In the genomic region with DNA sequence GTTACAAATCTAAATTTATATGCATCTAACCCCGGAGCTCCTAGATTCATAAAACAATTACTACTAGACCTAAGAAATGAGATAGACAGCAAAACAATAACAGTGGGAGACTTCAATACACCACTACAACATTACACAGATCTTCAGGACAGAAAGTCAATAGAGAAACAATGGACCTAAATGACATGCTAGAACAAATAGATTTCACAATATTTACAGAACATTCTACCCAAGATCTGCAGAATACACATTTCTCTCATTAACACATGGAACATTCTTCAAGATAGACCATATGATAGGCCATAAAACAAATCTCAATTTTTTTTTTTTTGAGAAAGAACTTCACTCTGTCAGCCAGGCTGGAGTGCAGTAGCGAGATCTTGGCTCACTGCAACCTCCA, we compare ENCODE assay signal across 2 cellular contexts.
A peak's percentile ranks its signal among the peaks of the same experiment; 100 is the strongest.
TF ChIP-seq lines count a peak whose summit lies in the region.

No MANE protein-coding gene starts in this region.

TF ChIP-seq in IMR-90, 13 proteins besides CTCF, POLR2A, EP300 and RAD21:
- TF ChIP-seq MXI1 (IDR thresholded peaks at IDR 0.05; ENCODE audit: borderline replicate concordance, low read depth, low read length) (no peak), CEBPB (IDR thresholded peaks at IDR 0.05; ENCODE audit: low read depth, low read length) (0 out of 2 replicates have a peak, but pooled peaks have one; percentile 3)

TF ChIP-seq in HepG2, 621 proteins besides CTCF, POLR2A, EP300 and RAD21:
- TF ChIP-seq FOXA3 (CRISPR knock-in tag; IDR thresholded peaks at IDR 0.05) (peak; percentile 45; the same call in 1 of the 2 replicates), SOX6 (IDR thresholded peaks at IDR 0.05) (no peak), SOX6 (CRISPR knock-in tag; IDR thresholded peaks at IDR 0.05) (peak; percentile 23; the same call in 1 of the 2 replicates), ZMAT3 (CRISPR knock-in tag; conservative IDR thresholded peaks at IDR 0.05) (no peak), SOX13 (IDR thresholded peaks at IDR 0.05) (no peak; the same call in 1 of the 2 replicates), SOX13 (CRISPR knock-in tag; conservative IDR thresholded peaks at IDR 0.05 in 1 of 2, IDR thresholded peaks at IDR 0.05 in 1 of 2) (peak in 1 of 2 experiments; percentile 87; a peak in 2 of 4 replicates), SOX5 (CRISPR knock-in tag; IDR thresholded peaks at IDR 0.05; ENCODE audit: borderline replicate concordance) (peak; percentile 81; the same call in 1 of the 2 replicates), CEBPB (IDR thresholded peaks at IDR 0.05; ENCODE audit: borderline replicate concordance, low read depth, low read length) (peak; percentile 70)
- TF ChIP-seq, protein P1, sequence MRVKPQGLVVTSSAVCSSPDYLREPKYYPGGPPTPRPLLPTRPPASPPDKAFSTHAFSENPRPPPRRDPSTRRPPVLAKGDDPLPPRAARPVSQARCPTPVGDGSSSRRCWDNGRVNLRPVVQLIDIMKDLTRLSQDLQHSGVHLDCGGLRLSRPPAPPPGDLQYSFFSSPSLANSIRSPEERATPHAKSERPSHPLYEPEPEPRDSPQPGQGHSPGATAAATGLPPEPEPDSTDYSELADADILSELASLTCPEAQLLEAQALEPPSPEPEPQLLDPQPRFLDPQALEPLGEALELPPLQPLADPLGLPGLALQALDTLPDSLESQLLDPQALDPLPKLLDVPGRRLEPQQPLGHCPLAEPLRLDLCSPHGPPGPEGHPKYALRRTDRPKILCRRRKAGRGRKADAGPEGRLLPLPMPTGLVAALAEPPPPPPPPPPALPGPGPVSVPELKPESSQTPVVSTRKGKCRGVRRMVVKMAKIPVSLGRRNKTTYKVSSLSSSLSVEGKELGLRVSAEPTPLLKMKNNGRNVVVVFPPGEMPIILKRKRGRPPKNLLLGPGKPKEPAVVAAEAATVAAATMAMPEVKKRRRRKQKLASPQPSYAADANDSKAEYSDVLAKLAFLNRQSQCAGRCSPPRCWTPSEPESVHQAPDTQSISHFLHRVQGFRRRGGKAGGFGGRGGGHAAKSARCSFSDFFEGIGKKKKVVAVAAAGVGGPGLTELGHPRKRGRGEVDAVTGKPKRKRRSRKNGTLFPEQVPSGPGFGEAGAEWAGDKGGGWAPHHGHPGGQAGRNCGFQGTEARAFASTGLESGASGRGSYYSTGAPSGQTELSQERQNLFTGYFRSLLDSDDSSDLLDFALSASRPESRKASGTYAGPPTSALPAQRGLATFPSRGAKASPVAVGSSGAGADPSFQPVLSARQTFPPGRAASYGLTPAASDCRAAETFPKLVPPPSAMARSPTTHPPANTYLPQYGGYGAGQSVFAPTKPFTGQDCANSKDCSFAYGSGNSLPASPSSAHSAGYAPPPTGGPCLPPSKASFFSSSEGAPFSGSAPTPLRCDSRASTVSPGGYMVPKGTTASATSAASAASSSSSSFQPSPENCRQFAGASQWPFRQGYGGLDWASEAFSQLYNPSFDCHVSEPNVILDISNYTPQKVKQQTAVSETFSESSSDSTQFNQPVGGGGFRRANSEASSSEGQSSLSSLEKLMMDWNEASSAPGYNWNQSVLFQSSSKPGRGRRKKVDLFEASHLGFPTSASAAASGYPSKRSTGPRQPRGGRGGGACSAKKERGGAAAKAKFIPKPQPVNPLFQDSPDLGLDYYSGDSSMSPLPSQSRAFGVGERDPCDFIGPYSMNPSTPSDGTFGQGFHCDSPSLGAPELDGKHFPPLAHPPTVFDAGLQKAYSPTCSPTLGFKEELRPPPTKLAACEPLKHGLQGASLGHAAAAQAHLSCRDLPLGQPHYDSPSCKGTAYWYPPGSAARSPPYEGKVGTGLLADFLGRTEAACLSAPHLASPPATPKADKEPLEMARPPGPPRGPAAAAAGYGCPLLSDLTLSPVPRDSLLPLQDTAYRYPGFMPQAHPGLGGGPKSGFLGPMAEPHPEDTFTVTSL (CRISPR knock-in tag; IDR thresholded peaks at IDR 0.05; ENCODE audit: borderline replicate concordance), result no peak
TF ChIP-seq in HepG2: peak in this region for 5.
